1 cellular context compared by ENCODE assay signal in the genomic region with DNA sequence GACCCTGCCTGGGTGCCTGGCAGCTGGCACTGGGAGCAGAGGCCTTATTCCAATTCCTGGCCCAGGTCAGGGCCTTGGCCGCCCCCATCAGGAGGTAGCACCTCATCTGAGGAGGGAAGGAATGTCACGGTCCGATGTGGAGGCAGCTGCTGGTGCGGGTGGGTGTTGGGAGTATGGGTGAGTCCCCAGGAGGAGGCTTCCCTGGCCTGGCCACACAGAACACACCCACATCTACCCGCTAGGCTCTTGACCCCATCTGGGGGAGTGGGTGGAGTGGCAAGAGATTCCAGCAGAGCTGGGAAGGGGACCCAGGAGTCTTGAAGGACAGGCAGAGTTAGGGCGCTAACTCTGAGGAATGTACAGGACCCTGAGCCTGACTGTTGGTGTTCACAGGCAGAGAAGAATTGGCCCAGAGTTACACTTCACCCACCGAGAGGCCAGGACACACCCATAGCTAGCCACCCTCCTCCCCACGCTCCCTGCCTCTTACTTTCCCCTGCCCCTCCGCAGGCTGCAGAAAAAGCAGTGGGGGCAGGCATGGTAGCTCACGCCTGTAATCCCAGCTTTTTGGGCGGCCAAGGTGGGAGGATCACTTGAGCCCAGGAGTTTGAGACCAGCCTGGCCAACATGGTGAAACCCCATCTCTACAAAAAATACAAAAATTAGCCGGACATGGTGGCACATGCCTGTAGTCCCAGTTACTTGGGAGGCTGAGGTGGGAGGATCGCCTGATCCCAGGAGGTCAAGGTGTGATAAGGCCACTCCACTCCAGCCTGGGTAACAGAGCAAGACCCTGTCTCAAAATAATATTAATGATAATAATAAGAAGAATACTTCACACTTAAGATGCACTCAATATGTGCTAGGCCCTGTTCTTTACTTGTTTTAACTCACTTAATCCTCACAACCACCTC.
TF ChIP-seq lines count a peak whose summit lies in the region.

No MANE protein-coding gene starts in this region.

TF ChIP-seq in WTC11, 78 proteins besides CTCF, POLR2A, EP300 and RAD21 (continued from another document):
- TF ChIP-seq ZSCAN18 (CRISPR knock-in tag; IDR thresholded peaks at IDR 0.05) (no peak), NR2C2 (CRISPR knock-in tag; IDR thresholded peaks at IDR 0.05) (no peak), MAX (CRISPR knock-in tag; IDR thresholded peaks at IDR 0.05) (no peak), ARID4B (CRISPR knock-in tag; IDR thresholded peaks at IDR 0.05; ENCODE audit: borderline replicate concordance) (no peak), AFF4 (CRISPR knock-in tag; IDR thresholded peaks at IDR 0.05; ENCODE audit: borderline replicate concordance) (no peak)
TF ChIP-seq in WTC11: peak in this region for 0.
